38 cellular contexts compared by ENCODE assay signal in genomic region chr16:2705351-2705750, GRCh38. TPM values are rescaled to one million over a fixed set of nuclear protein-coding genes. Genes with fewer than 3 reads are reported as not detected.
"Had no signal": no experiment of that assay in that cellular context is flagged by ENCODE, and none has a peak within 500 bp of the region (broad histone marks: within the 10 kb centered on the region; RNA-seq: fewer than 3 reads in every experiment).

No MANE protein-coding gene starts in this region.

- H3K27ac ChIP-seq: adrenal gland, ascending aorta, body of pancreas, brain microvascular endothelial cell, breast epithelium, cardiac muscle cell had no signal

- H3K27me3 Mint-ChIP-seq: activated naive CD4-positive, alpha-beta T cell treated with anti-CD3 and anti-CD28 coated beads, Interleukin-2, amount 10 ng/mL, durations not matched to agents 7 days and 5 days; activated naive CD4-positive, alpha-beta T cell treated with anti-CD3 and anti-CD28 coated beads, Interleukin-2, amount 50 U/mL, for 24 hours; activated naive CD8-positive, alpha-beta T cell; activated naive CD8-positive, alpha-beta T cell treated with anti-CD3 and anti-CD28 coated beads for 36 hours; activated naive CD8-positive, alpha-beta T cell treated with anti-CD3 and anti-CD28 coated beads, Interleukin-2, amount 10 ng/mL, durations not matched to agents 7 days and 5 days; activated naive CD8-positive, alpha-beta T cell treated with anti-CD3 and anti-CD28 coated beads, Interleukin-2, amount 50 U/mL, for 24 hours; activated T-cell treated with anti-CD3 and anti-CD28 coated beads, Interleukin-2, amount 50 U/mL, for 24 hours; activated T-helper 17 cell treated with anti-CD3 and anti-CD28 coated beads, Interleukin-2, amount 50 U/mL, for 72 hours; brain; central memory CD8-positive, alpha-beta T cell had no signal

- H3K27ac Mint-ChIP-seq: activated naive CD4-positive, alpha-beta T cell treated with anti-CD3 and anti-CD28 coated beads for 36 hours; activated naive CD4-positive, alpha-beta T cell treated with anti-CD3 and anti-CD28 coated beads, Interleukin-2, amount 50 U/mL, for 24 hours; activated naive CD4-positive, alpha-beta T cell treated with anti-CD3 and anti-CD28 coated beads, Interleukin-2, amount 50 U/mL, for 72 hours; activated naive CD8-positive, alpha-beta T cell; activated naive CD8-positive, alpha-beta T cell treated with anti-CD3 and anti-CD28 coated beads for 36 hours; activated naive CD8-positive, alpha-beta T cell treated with anti-CD3 and anti-CD28 coated beads, Interleukin-2, amount 10 ng/mL, durations not matched to agents 7 days and 5 days; activated naive CD8-positive, alpha-beta T cell treated with anti-CD3 and anti-CD28 coated beads, Interleukin-2, amount 50 U/mL, for 24 hours; activated T-cell treated with anti-CD3 and anti-CD28 coated beads, Interleukin-2, amount 50 U/mL, for 24 hours; activated T-cell treated with anti-CD3 and anti-CD28 coated beads, Interleukin-2, amount 50 U/mL, for 72 hours; activated T-helper 1 cell treated with anti-CD3 and anti-CD28 coated beads, Interleukin-12 subunit alpha, Interleukin-12 subunit beta, Interleukin-2, Interleukin-4 antibody, amounts not matched to agents 30 ng/mL and 10 ng/mL and 1 ng/mL, durations not matched to agents 14 hours and 24 hours and 36 hours; activated T-helper 17 cell treated with anti-CD3 and anti-CD28 coated beads, Interleukin-2, amount 50 U/mL, for 72 hours; activated T-helper 2 cell treated with anti-CD3 and anti-CD28 coated beads, Interferon-gamma antibody, Interleukin-2, Interleukin-4, amounts not matched to agents 10 μg/mL and 5 μg/mL and 100 μg/mL, durations not matched to agents 14 hours and 24 hours and 36 hours; brain had no signal

- H3K9me3 ChIP-seq: adrenal gland, ascending aorta, body of pancreas, breast epithelium had no signal

- H3K4me3 Mint-ChIP-seq: activated naive CD4-positive, alpha-beta T cell treated with anti-CD3 and anti-CD28 coated beads for 36 hours; activated naive CD4-positive, alpha-beta T cell treated with anti-CD3 and anti-CD28 coated beads, Interleukin-2, amount 10 ng/mL, durations not matched to agents 7 days and 5 days; activated naive CD4-positive, alpha-beta T cell treated with anti-CD3 and anti-CD28 coated beads, Interleukin-2, amount 50 U/mL, for 24 hours; activated naive CD8-positive, alpha-beta T cell; activated naive CD8-positive, alpha-beta T cell treated with anti-CD3 and anti-CD28 coated beads for 36 hours; activated naive CD8-positive, alpha-beta T cell treated with anti-CD3 and anti-CD28 coated beads, Interleukin-2, amount 10 ng/mL, durations not matched to agents 7 days and 5 days; activated naive CD8-positive, alpha-beta T cell treated with anti-CD3 and anti-CD28 coated beads, Interleukin-2, amount 50 U/mL, for 24 hours; activated T-cell treated with anti-CD3 and anti-CD28 coated beads, Interleukin-2, amount 50 U/mL, for 24 hours; activated T-cell treated with anti-CD3 and anti-CD28 coated beads, Interleukin-2, amount 50 U/mL, for 4 hours; activated T-cell treated with anti-CD3 and anti-CD28 coated beads, Interleukin-2, amount 50 U/mL, for 72 hours; activated T-helper 1 cell treated with anti-CD3 and anti-CD28 coated beads, Interleukin-12 subunit alpha, Interleukin-12 subunit beta, Interleukin-2, Interleukin-4 antibody, amounts not matched to agents 30 ng/mL and 10 ng/mL and 1 ng/mL, durations not matched to agents 14 hours and 24 hours and 36 hours; activated T-helper 17 cell treated with anti-CD3 and anti-CD28 coated beads, Interleukin-2, amount 50 U/mL, for 72 hours; brain; central memory CD8-positive, alpha-beta T cell had no signal

- H3K27me3 ChIP-seq: adrenal gland, ascending aorta, body of pancreas, brain microvascular endothelial cell, breast epithelium, cardiac muscle cell had no signal

- H3K4me1 ChIP-seq: adrenal gland, ascending aorta, body of pancreas had no signal

- H3K36me3 Mint-ChIP-seq: activated naive CD4-positive, alpha-beta T cell treated with anti-CD3 and anti-CD28 coated beads, Interleukin-2, amount 50 U/mL, for 72 hours; activated naive CD8-positive, alpha-beta T cell had no signal

- ATAC-seq: activated naive CD4-positive, alpha-beta T cell treated with anti-CD3 and anti-CD28 coated beads, Interleukin-2, amount 50 U/mL, for 72 hours; activated naive CD8-positive, alpha-beta T cell treated with anti-CD3 and anti-CD28 coated beads, Interleukin-2, amount 50 U/mL, for 24 hours; activated T-cell treated with anti-CD3 and anti-CD28 coated beads, Interleukin-2, amount 50 U/mL, for 4 hours; activated T-cell treated with anti-CD3 and anti-CD28 coated beads, Interleukin-2, amount 50 U/mL, for 72 hours; activated T-helper 17 cell treated with anti-CD3 and anti-CD28 coated beads, Interleukin-2, amount 50 U/mL, for 72 hours; body of pancreas had no signal

- H3K4me1 Mint-ChIP-seq: activated naive CD4-positive, alpha-beta T cell treated with anti-CD3 and anti-CD28 coated beads, Interleukin-2, amount 10 ng/mL, durations not matched to agents 7 days and 5 days; activated naive CD4-positive, alpha-beta T cell treated with anti-CD3 and anti-CD28 coated beads, Interleukin-2, amount 50 U/mL, for 24 hours; activated naive CD8-positive, alpha-beta T cell treated with anti-CD3 and anti-CD28 coated beads for 36 hours; activated naive CD8-positive, alpha-beta T cell treated with anti-CD3 and anti-CD28 coated beads, Interleukin-2, amount 10 ng/mL, durations not matched to agents 7 days and 5 days; activated naive CD8-positive, alpha-beta T cell treated with anti-CD3 and anti-CD28 coated beads, Interleukin-2, amount 50 U/mL, for 24 hours; activated T-helper 17 cell treated with anti-CD3 and anti-CD28 coated beads, Interleukin-2, amount 50 U/mL, for 72 hours; brain; central memory CD8-positive, alpha-beta T cell had no signal

- DNase-seq: activated effector memory CD4-positive, alpha-beta T cell treated with anti-CD3 and anti-CD28 coated beads, Interleukin-2, amount 50 U/mL, for 16 hours; activated effector memory CD4-positive, alpha-beta T cell treated with Interleukin-2 at 50 U/mL for 16 hours; activated gamma-delta T cell; activated gamma-delta T cell treated with Interleukin-2 at 50 U/mL for 16 hours; activated naive CD4-positive, alpha-beta T cell; activated naive CD4-positive, alpha-beta T cell treated with anti-CD3 and anti-CD28 coated beads for 36 hours; activated naive CD4-positive, alpha-beta T cell treated with anti-CD3 and anti-CD28 coated beads, Interleukin-2, amount 10 ng/mL, durations not matched to agents 7 days and 5 days; activated naive CD4-positive, alpha-beta T cell treated with anti-CD3 and anti-CD28 coated beads, Interleukin-2, amount 50 U/mL, for 16 hours; activated naive CD4-positive, alpha-beta T cell treated with Interleukin-2 at 50 U/mL for 16 hours; activated naive CD8-positive, alpha-beta T cell treated with anti-CD3 and anti-CD28 coated beads for 36 hours; activated naive CD8-positive, alpha-beta T cell treated with anti-CD3 and anti-CD28 coated beads, Interleukin-2, amount 10 ng/mL, durations not matched to agents 7 days and 5 days; activated naive CD8-positive, alpha-beta T cell treated with anti-CD3 and anti-CD28 coated beads, Interleukin-2, amount 50 U/mL, for 24 hours; activated T-cell treated with anti-CD3 and anti-CD28 coated beads, Interleukin-2, amount 50 U/mL, for 1 hour; activated T-cell treated with anti-CD3 and anti-CD28 coated beads, Interleukin-2, amount 50 U/mL, for 24 hours; activated T-cell treated with anti-CD3 and anti-CD28 coated beads, Interleukin-2, amount 50 U/mL, for 4 hours; activated T-cell treated with anti-CD3 and anti-CD28 coated beads, Interleukin-2, amount 50 U/mL, for 48 hours; activated T-cell treated with anti-CD3 and anti-CD28 coated beads, Interleukin-2, amount 50 U/mL, for 72 hours; adrenal gland; amniotic stem cell; amygdala; anterior cingulate cortex; aorta; body of pancreas; brain microvascular endothelial cell; caudate nucleus; central memory CD4-positive, alpha-beta T cell; cerebellar nuclear complex had no signal

- H3K4me3 ChIP-seq: adrenal gland, ascending aorta, body of pancreas, breast epithelium, cardiac muscle cell had no signal

- H3K9me3 Mint-ChIP-seq: activated naive CD4-positive, alpha-beta T cell treated with anti-CD3 and anti-CD28 coated beads for 36 hours; activated naive CD4-positive, alpha-beta T cell treated with anti-CD3 and anti-CD28 coated beads, Interleukin-2, amount 10 ng/mL, durations not matched to agents 7 days and 5 days; activated naive CD4-positive, alpha-beta T cell treated with anti-CD3 and anti-CD28 coated beads, Interleukin-2, amount 50 U/mL, for 24 hours; activated naive CD4-positive, alpha-beta T cell treated with anti-CD3 and anti-CD28 coated beads, Interleukin-2, amount 50 U/mL, for 72 hours; activated naive CD8-positive, alpha-beta T cell treated with anti-CD3 and anti-CD28 coated beads for 36 hours; activated naive CD8-positive, alpha-beta T cell treated with anti-CD3 and anti-CD28 coated beads, Interleukin-2, amount 10 ng/mL, durations not matched to agents 7 days and 5 days; activated naive CD8-positive, alpha-beta T cell treated with anti-CD3 and anti-CD28 coated beads, Interleukin-2, amount 50 U/mL, for 24 hours; activated T-cell treated with anti-CD3 and anti-CD28 coated beads, Interleukin-2, amount 50 U/mL, for 24 hours; activated T-cell treated with anti-CD3 and anti-CD28 coated beads, Interleukin-2, amount 50 U/mL, for 4 hours; activated T-cell treated with anti-CD3 and anti-CD28 coated beads, Interleukin-2, amount 50 U/mL, for 72 hours; activated T-helper 1 cell treated with anti-CD3 and anti-CD28 coated beads, Interleukin-12 subunit alpha, Interleukin-12 subunit beta, Interleukin-2, Interleukin-4 antibody, amounts not matched to agents 30 ng/mL and 10 ng/mL and 1 ng/mL, durations not matched to agents 14 hours and 24 hours and 36 hours; activated T-helper 17 cell treated with anti-CD3 and anti-CD28 coated beads, Interleukin-2, amount 50 U/mL, for 72 hours; activated T-helper 2 cell treated with anti-CD3 and anti-CD28 coated beads, Interferon-gamma antibody, Interleukin-2, Interleukin-4, amounts not matched to agents 10 μg/mL and 5 μg/mL and 100 μg/mL, durations not matched to agents 14 hours and 24 hours and 36 hours; brain; central memory CD8-positive, alpha-beta T cell had no signal

RNA-seq across cellular contexts. Expression of gene PRSS27, which starts 14.7 kb away (rescaled TPM):
- total RNA-seq: ascending aorta had no signal
